ENCODE assay signal across 8 cellular contexts in the genomic region with DNA sequence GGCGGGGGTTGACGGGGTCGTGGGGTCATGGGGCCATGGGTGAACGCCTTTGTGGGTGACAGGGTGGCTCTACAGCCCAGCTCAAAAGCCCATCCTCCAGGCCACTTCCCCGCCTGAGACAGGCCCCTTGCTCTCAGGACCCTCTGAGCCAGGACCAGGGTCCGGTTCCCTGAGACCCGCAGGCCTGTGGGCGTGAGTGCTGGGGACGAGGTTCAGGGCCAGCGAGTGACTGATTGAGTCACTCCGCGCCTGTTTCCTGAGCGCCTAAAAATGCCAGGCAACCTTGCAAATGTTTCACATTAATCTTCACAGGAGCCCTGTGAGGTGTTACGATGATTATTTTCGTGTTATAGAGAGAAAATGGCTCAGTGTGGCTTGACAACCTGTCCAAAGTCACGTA.
DNase-seq lines count a peak whose midpoint lies in the region; ATAC-seq and TF ChIP-seq lines count a peak whose summit lies in the region.

No MANE protein-coding gene starts in this region.

- H3K27me3 Mint-ChIP-seq in natural killer cell (ENCODE audit: low read depth in 2 of 2): no peaks in the 10 kb centered on the region

- H3K9ac ChIP-seq in Loucy (ENCODE audit: low read depth, low read length, poor library complexity, severe bottlenecking): peak overlapping the region; percentile 77

- H3K79me2 ChIP-seq in Loucy (ENCODE audit: insufficient read depth, low read length): peaks cover 29% of the 10 kb centered on the region; the same call in 1 of the 2 replicates

- H3K36me3 ChIP-seq in Loucy (ENCODE audit: insufficient read depth, low read length): no peaks in the 10 kb centered on the region; the same call in 1 of the 2 replicates

- peak; percentile 60 to 71 (median 70) for ATAC-seq in natural killer cell

- H3K27ac ChIP-seq in dorsolateral prefrontal cortex: peak overlapping the region in 39 of 59 donors; percentile 20 to 93 (median 81)

- H3K9me2 ChIP-seq in Loucy (replicated peaks; ENCODE audit: low read depth, low read length): no peaks in the 10 kb centered on the region

- H3K27me3 ChIP-seq in Loucy (ENCODE audit: insufficient read depth, low read length, poor library complexity, severe bottlenecking): no peaks in the 10 kb centered on the region
- H3K27me3 ChIP-seq in dorsolateral prefrontal cortex: peaks cover 0 to 58% (median 9%) of the 10 kb centered on the region in 45 donors

- H3F3A ChIP-seq in Loucy (ENCODE audit: low read depth): no peaks in the 10 kb centered on the region

- no peaks in the 10 kb centered on the region for H3K9me3 Mint-ChIP-seq in natural killer cell

- peaks cover 5% of the 10 kb centered on the region for H4K20me1 ChIP-seq in Loucy (ENCODE audit: insufficient read depth, low read length, poor library complexity, severe bottlenecking)

- peak overlapping the region; percentile 87 to 91 for H3K27ac Mint-ChIP-seq in natural killer cell

- intact Hi-C loops in dorsolateral prefrontal cortex (cut with DNase I): loop anchor here in 1 of 2 donors (5.0 kb wide), 1 partner anchor 100 kb away; a partner anchor contains a TSS
- intact Hi-C loops in natural killer cell (cut with micrococcal nuclease): loop anchor here (1.0 kb wide), 3 partner anchors 16 to 125 kb away; a partner anchor contains a TSS

- peak overlapping the region; percentile 86 for H3K4me2 ChIP-seq in Loucy (ENCODE audit: low read depth, low read length, poor library complexity, severe bottlenecking)

- DNase-seq in NK-92 treated with Interleukin-12 subunit alpha and Interleukin-12 subunit beta, amount 100 ng/mL, for 24 hours (lab: John Stamatoyannopoulos, UW): peak; percentile 71
- DNase-seq in NK-92 (lab: John Stamatoyannopoulos, UW; ENCODE audit: unreplicated experiment) (no peak), dorsolateral prefrontal cortex (no peak), natural killer cell (no peak), GM19238 (ENCODE audit: insufficient read length, low spot score) (no peak), HuH-7 (ENCODE audit: low spot score) (no peak)
- no peak for DNase-seq in stimulated activated CD4-positive, alpha-beta T cell treated with anti-CD3 and anti-CD28 coated beads, Interleukin-2, amount 100 ng/mL, for 24 hours

- TF ChIP-seq CTCF in Loucy (conservative IDR thresholded peaks at IDR 0.05; ENCODE audit: low read length) (no peak), dorsolateral prefrontal cortex (IDR thresholded peaks at IDR 0.05 in 54 of 56, conservative IDR thresholded peaks at IDR 0.05 in 2 of 56; ENCODE audit: low read depth in 1 of 56, partially characterized antibody in 56 of 56) (peak in 1 of 56 donors; percentile 3), natural killer cell (IDR thresholded peaks at IDR 0.05) (no peak)

- peaks cover 9% of the 10 kb centered on the region for H3K4me1 ChIP-seq in Loucy (ENCODE audit: insufficient read depth, low read length, poor library complexity, severe bottlenecking)

- H3K4me1 Mint-ChIP-seq in natural killer cell: peaks cover 4 to 5% of the 10 kb centered on the region in 2 donors

- no peaks in the 10 kb centered on the region for H3K9me3 ChIP-seq in Loucy (ENCODE audit: insufficient read depth, low read depth, low read length)

- H3K4me3 ChIP-seq in Loucy (ENCODE audit: low read length, poor library complexity, severe bottlenecking): peak overlapping the region; percentile 98
- peak overlapping the region; percentile 29 to 83 (median 67) for H3K4me3 ChIP-seq in dorsolateral prefrontal cortex

- H2AFZ ChIP-seq in Loucy (ENCODE audit: low read length): peak overlapping the region; percentile 70; the same call in 1 of the 2 replicates

- peak overlapping the region; percentile 80 for H3K4me3 Mint-ChIP-seq in natural killer cell

- no peaks in the 10 kb centered on the region for H3K36me3 Mint-ChIP-seq in natural killer cell
